8 cellular contexts compared by ENCODE assay signal in genomic region chr1:160205974-160206369, GRCh38. TPM values are rescaled to one million over a fixed set of nuclear protein-coding genes. Genes with fewer than 3 reads are reported as not detected.
A peak's percentile ranks its signal among the peaks of the same experiment; 100 is the strongest.
DNase-seq lines count a peak whose midpoint lies in the region; ATAC-seq and TF ChIP-seq lines count a peak whose summit lies in the region.

No MANE protein-coding gene starts in this region.

- CTCF ChIA-PET in RWPE1 (lab: Yijun Ruan, JAX), result interaction anchor here (1.0 kb wide), 1 partner anchor 16 kb away, joined by 5 read pairs; no protein-coding TSS in a partner anchor

- no peaks in the 10 kb centered on the region for H3K9me3 Mint-ChIP-seq in activated naive CD8-positive, alpha-beta T cell treated with anti-CD3 and anti-CD28 coated beads, Interleukin-2, amount 10 ng/mL, durations not matched to agents 7 days and 5 days

- peak overlapping the region; percentile 91 for H3K4me3 Mint-ChIP-seq in activated naive CD8-positive, alpha-beta T cell treated with anti-CD3 and anti-CD28 coated beads, Interleukin-2, amount 10 ng/mL, durations not matched to agents 7 days and 5 days

- H3K4me1 ChIP-seq in right cardiac atrium (ENCODE audit: control insufficient read depth, insufficient read depth, low read length), result peaks cover 34% of the 10 kb centered on the region

- H3K27me3 Mint-ChIP-seq in activated naive CD8-positive, alpha-beta T cell treated with anti-CD3 and anti-CD28 coated beads, Interleukin-2, amount 10 ng/mL, durations not matched to agents 7 days and 5 days, result no peaks in the 10 kb centered on the region

- ATAC-seq in activated naive CD8-positive, alpha-beta T cell treated with anti-CD3 and anti-CD28 coated beads, Interleukin-2, amount 10 ng/mL, durations not matched to agents 7 days and 5 days (ENCODE audit: low read depth), result peak; percentile 64
- peak; percentile 51 to 76 for ATAC-seq in right cardiac atrium
- ATAC-seq in GM18517 (IDR thresholded peaks at IDR 0.05; ENCODE audit: unreplicated experiment), result no peak
- ATAC-seq in HG03039 (IDR thresholded peaks at IDR 0.05; ENCODE audit: unreplicated experiment), result no peak

- intact Hi-C loops in right cardiac atrium (cut with DNase I), result no loop called here

- TF ChIP-seq CTCF in C4-2B (conservative IDR thresholded peaks at IDR 0.05) (no peak), RWPE1 (conservative IDR thresholded peaks at IDR 0.05; ENCODE audit: low read depth) (no peak), retinal pigment epithelial cell (conservative IDR thresholded peaks at IDR 0.05; ENCODE audit: low read depth, low read length) (no peak)

- H3K27ac ChIP-seq in C4-2B, result peak overlapping the region; percentile 87
- peak overlapping the region; percentile 81 for H3K27ac ChIP-seq in RWPE1
- peak overlapping the region; percentile 84 for H3K27ac ChIP-seq in right cardiac atrium (ENCODE audit: low read length)

- no peaks in the 10 kb centered on the region for H3K27me3 ChIP-seq in right cardiac atrium (ENCODE audit: control insufficient read depth, insufficient read depth)

- H3K36me3 Mint-ChIP-seq in activated naive CD8-positive, alpha-beta T cell treated with anti-CD3 and anti-CD28 coated beads, Interleukin-2, amount 10 ng/mL, durations not matched to agents 7 days and 5 days, result peaks cover 1% of the 10 kb centered on the region

- DNase-seq in HCEC 1CT (peak; percentile 57), RWPE1 (ENCODE audit: low spot score) (peak; percentile 57), right cardiac atrium (peak; percentile 64 to 75 (median 75)), retinal pigment epithelial cell (ENCODE audit: low read depth) (no peak)
- DNase-seq in activated naive CD8-positive, alpha-beta T cell treated with anti-CD3 and anti-CD28 coated beads, Interleukin-2, amount 10 ng/mL, durations not matched to agents 7 days and 5 days, result peak; percentile 51

- POLR2A ChIA-PET in RWPE1 (lab: Yijun Ruan, JAX; ENCODE audit: low non-redundant PET), result no interaction called here
- POLR2A ChIA-PET in activated naive CD8-positive, alpha-beta T cell treated with anti-CD3 and anti-CD28 coated beads, Interleukin-2, amount 10 ng/mL, durations not matched to agents 7 days and 5 days (lab: Charles Lee), result interaction anchor here (1.2 to 1.7 kb wide), 2 partner anchors 86 to 108 kb away, joined by 3 to 6 read pairs; partner anchors contain the start of gene IGSF8

- H3K9me3 ChIP-seq in right cardiac atrium (ENCODE audit: control insufficient read depth, low read length), result no peaks in the 10 kb centered on the region

- H3K27ac Mint-ChIP-seq in activated naive CD8-positive, alpha-beta T cell treated with anti-CD3 and anti-CD28 coated beads, Interleukin-2, amount 10 ng/mL, durations not matched to agents 7 days and 5 days, result peak overlapping the region; percentile 40

- WGBS in right cardiac atrium, result 3% methylated on average over 10 of the region's 10 CpGs

- H3K4me3 ChIP-seq in right cardiac atrium (ENCODE audit: low read length), result peak overlapping the region; percentile 52
- peak overlapping the region; percentile 92 for H3K4me3 ChIP-seq in retinal pigment epithelial cell (ENCODE audit: low read length)

- peaks cover 29% of the 10 kb centered on the region for H3K4me1 Mint-ChIP-seq in activated naive CD8-positive, alpha-beta T cell treated with anti-CD3 and anti-CD28 coated beads, Interleukin-2, amount 10 ng/mL, durations not matched to agents 7 days and 5 days

RNA-seq across cellular contexts. Expression of gene PEA15, which starts 0.8 kb away (rescaled TPM):
- total RNA-seq in activated naive CD8-positive, alpha-beta T cell treated with anti-CD3 and anti-CD28 coated beads, Interleukin-2, amount 10 ng/mL, durations not matched to agents 7 days and 5 days, result 10 to 100 TPM; 27.5 to 28.3 TPM
- 100 to 1,000 TPM; 169 to 223 (median 197) TPM for total RNA-seq in right cardiac atrium
- 219 TPM for polyA plus RNA-seq in right cardiac atrium

RNA-seq across cellular contexts. Expression of gene CASQ1, which starts 15.6 kb away (rescaled TPM):
- not detected for total RNA-seq in activated naive CD8-positive, alpha-beta T cell treated with anti-CD3 and anti-CD28 coated beads, Interleukin-2, amount 10 ng/mL, durations not matched to agents 7 days and 5 days
- 10 to 100 TPM in 3 of 4 donors, 1 to 10 TPM in 1; 9.5 to 24.7 (median 15.3) TPM for total RNA-seq in right cardiac atrium
- polyA plus RNA-seq in right cardiac atrium, result 33.3 TPM

RNA-seq across cellular contexts. Expression of gene ATP1A4, which starts 54.6 kb away (rescaled TPM):
- not detected for total RNA-seq in activated naive CD8-positive, alpha-beta T cell treated with anti-CD3 and anti-CD28 coated beads, Interleukin-2, amount 10 ng/mL, durations not matched to agents 7 days and 5 days
- under 1 TPM in 3 of 4 donors, not detected in 1; 0.08 to 0.43 (median 0.28) TPM for total RNA-seq in right cardiac atrium
- 0.07 TPM for polyA plus RNA-seq in right cardiac atrium

RNA-seq across cellular contexts. Expression of gene DCAF8, which starts 56.4 kb away (rescaled TPM):
- 100 to 1,000 TPM; 147 to 150 TPM for total RNA-seq in activated naive CD8-positive, alpha-beta T cell treated with anti-CD3 and anti-CD28 coated beads, Interleukin-2, amount 10 ng/mL, durations not matched to agents 7 days and 5 days
- total RNA-seq in right cardiac atrium, result 100 to 1,000 TPM; 113 to 152 (median 122) TPM
- 97.8 TPM for polyA plus RNA-seq in right cardiac atrium

Comparison
In these comparisons a context has a peak if more than half of its experiments do, and no peak if none do; other contexts are left out.
1. ATAC-seq: peak in activated naive CD8-positive, alpha-beta T cell treated with anti-CD3 and anti-CD28 coated beads, Interleukin-2, amount 10 ng/mL, durations not matched to agents 7 days and 5 days (single experiment) and right cardiac atrium (2 of 2); none in GM18517 (single experiment) and HG03039 (single experiment).
2. RNA of gene PEA15, which starts 0.8 kb away (total RNA-seq): 169 to 223 TPM in right cardiac atrium; 27.5 to 28.3 TPM in activated naive CD8-positive, alpha-beta T cell treated with anti-CD3 and anti-CD28 coated beads, Interleukin-2, amount 10 ng/mL, durations not matched to agents 7 days and 5 days; every median in the first group is over 4 times any median in the second.
3. RNA of gene CASQ1, which starts 15.6 kb away (total RNA-seq): 9.5 to 24.7 TPM in right cardiac atrium; not detected in activated naive CD8-positive, alpha-beta T cell treated with anti-CD3 and anti-CD28 coated beads, Interleukin-2, amount 10 ng/mL, durations not matched to agents 7 days and 5 days; every median in the first group is over 10 times any median in the second.
4. Peak in every context shown above with its lines, with median percentiles within 50 percentile points of each other: H3K27ac ChIP-seq.